Comparison of ENCODE assay signal across 8 cellular contexts in genomic region chr13:28100149-28101121, GRCh38. TPM values are rescaled to one million over a fixed set of nuclear protein-coding genes. Genes with fewer than 3 reads are reported as not detected.
A peak's percentile ranks its signal among the peaks of the same experiment; 100 is the strongest.
DNase-seq lines count a peak whose midpoint lies in the region; ATAC-seq and TF ChIP-seq lines count a peak whose summit lies in the region.

Gene FLT3, minus strand, starts transcription at chr13:28100576. Its CDS starts 66 bp downstream, at chr13:28100510.

- peak within 1 kb of the TSS; percentile 48 for H3K4me2 ChIP-seq in osteoblast (ENCODE audit: insufficient read depth, low read length)

- H3K9me3 Mint-ChIP-seq in CD8-positive, alpha-beta memory T cell: peaks cover 0 to 4% (median 0%) of the 10 kb centered on the region in 5 donors

- ATAC-seq in gastroesophageal sphincter (no peak), GM18867 (IDR thresholded peaks at IDR 0.05; ENCODE audit: unreplicated experiment) (no peak)

- H3K4me3 ChIP-seq in CD8-positive, alpha-beta memory T cell (ENCODE audit: low read length): no peak within 1 kb of the TSS
- H3K4me3 ChIP-seq in NB4 (ENCODE audit: low read depth, low read length): peak within 1 kb of the TSS; percentile 53
- peak within 1 kb of the TSS; percentile 1 to 49 for H3K4me3 ChIP-seq in gastroesophageal sphincter
- H3K4me3 ChIP-seq in osteoblast (ENCODE audit: insufficient read depth, low read length): peak within 1 kb of the TSS; percentile 16

- no peaks in the 10 kb centered on the region for H4K20me1 ChIP-seq in osteoblast (ENCODE audit: insufficient read depth, low read length)

- 3% methylated on average over 7 of the region's 106 CpGs; no CpG with 5 or more reads in 1 of the 2 donors for WGBS in gastroesophageal sphincter (ENCODE audit: low coverage in 1 of 2), 2 donors

- no peaks in the 10 kb centered on the region for H3K36me3 ChIP-seq in CD8-positive, alpha-beta memory T cell (ENCODE audit: insufficient read depth, low read length)
- no peaks in the 10 kb centered on the region for H3K36me3 ChIP-seq in gastroesophageal sphincter
- H3K36me3 ChIP-seq in osteoblast (ENCODE audit: insufficient read depth, low read length): no peaks in the 10 kb centered on the region

- H3K27me3 ChIP-seq in CD8-positive, alpha-beta memory T cell (ENCODE audit: insufficient read depth, low read length, poor library complexity, severe bottlenecking): peaks cover 25% of the 10 kb centered on the region
- H3K27me3 ChIP-seq in gastroesophageal sphincter: peaks cover 88% of the 10 kb centered on the region
- H3K27me3 ChIP-seq in osteoblast (ENCODE audit: insufficient read depth, low read length): peaks cover 57% of the 10 kb centered on the region

- no peak for TF ChIP-seq CTCF in GM20000 (IDR thresholded peaks at IDR 0.05; ENCODE audit: extremely low read depth, missing control alignments)
- TF ChIP-seq CTCF in NB4 (IDR thresholded peaks at IDR 0.05; ENCODE audit: low read depth, low read length): no peak
- no peak for TF ChIP-seq CTCF in gastroesophageal sphincter (IDR thresholded peaks at IDR 0.05)
- no peak for TF ChIP-seq CTCF in osteoblast (IDR thresholded peaks at IDR 0.05; ENCODE audit: extremely low read depth, low read depth, low read length)

- H3K79me2 ChIP-seq in osteoblast (ENCODE audit: insufficient read depth, low read length): no peaks in the 10 kb centered on the region

- CTCF ChIA-PET in CD8-positive, alpha-beta memory T cell (lab: Charles Lee): no interaction called here

- H3K4me3 Mint-ChIP-seq in CD8-positive, alpha-beta memory T cell: peak within 1 kb of the TSS; percentile 62 to 86 (median 70)

- H3K9me3 ChIP-seq in CD8-positive, alpha-beta memory T cell (ENCODE audit: low read length): no peaks in the 10 kb centered on the region
- H3K9me3 ChIP-seq in gastroesophageal sphincter (peaks cover 0 to 8% (median 0%) of the 10 kb centered on the region in 3 donors), osteoblast (ENCODE audit: low read depth, low read length) (no peaks in the 10 kb centered on the region)

- peaks cover 7% of the 10 kb centered on the region for H3K4me1 ChIP-seq in CD8-positive, alpha-beta memory T cell (ENCODE audit: insufficient read depth, low read length)
- H3K4me1 ChIP-seq in gastroesophageal sphincter (peaks cover 0 to 17% (median 10%) of the 10 kb centered on the region in 3 donors), osteoblast (ENCODE audit: insufficient read depth, low read length) (no peaks in the 10 kb centered on the region)

- H3K27me3 Mint-ChIP-seq in CD8-positive, alpha-beta memory T cell: peaks cover 45 to 67% of the 10 kb centered on the region in 2 donors

- no peak within 1 kb of the TSS for H3K27ac ChIP-seq in CD8-positive, alpha-beta memory T cell (ENCODE audit: low read depth, low read length)
- H3K27ac ChIP-seq in gastroesophageal sphincter: peak within 1 kb of the TSS in 1 of 4 donors; percentile 25
- no peak within 1 kb of the TSS for H3K27ac ChIP-seq in osteoblast (ENCODE audit: low read depth, low read length)

- no peaks in the 10 kb centered on the region for H3K36me3 Mint-ChIP-seq in CD8-positive, alpha-beta memory T cell

- H2AFZ ChIP-seq in osteoblast (ENCODE audit: low read length): no peak within 1 kb of the TSS

- peaks cover 4 to 11% (median 7%) of the 10 kb centered on the region in 3 donors for H3K4me1 Mint-ChIP-seq in CD8-positive, alpha-beta memory T cell

- POLR2A ChIA-PET in CD8-positive, alpha-beta memory T cell (lab: Charles Lee): no interaction called here

- no peak for TF ChIP-seq EP300 in gastroesophageal sphincter (IDR thresholded peaks at IDR 0.05)

- peak within 1 kb of the TSS in 3 of 8 donors; percentile 26 to 58 (median 43) for H3K27ac Mint-ChIP-seq in CD8-positive, alpha-beta memory T cell

- TF ChIP-seq POLR2A in NB4 (IDR thresholded peaks at IDR 0.05; ENCODE audit: extremely low read depth, insufficient read length) (peak; percentile 66), gastroesophageal sphincter (IDR thresholded peaks at IDR 0.05) (no peak)

- DNase-seq in CD8-positive, alpha-beta memory T cell: peak in 4 of 5 donors; percentile 2 to 19 (median 10)
- DNase-seq in GM20000 (ENCODE audit: low spot score) (peak; percentile 80), NB4 (ENCODE audit: low read depth) (peak; percentile 99), osteoblast (ENCODE audit: insufficient read length, low spot score, missing footprints) (peak; percentile 81), HuH-7 (ENCODE audit: low spot score) (no peak)
- DNase-seq in activated T-cell treated with anti-CD3 and anti-CD28 coated beads, Interleukin-2, amount 50 U/mL, for 1 hour: peak; percentile 33

RNA-seq across cellular contexts. Expression of gene FLT3, which starts in this region (rescaled TPM):
- total RNA-seq in CD8-positive, alpha-beta memory T cell: under 1 TPM in 1 of 2 experiments, not detected in 1; 0.07 TPM
- polyA plus RNA-seq in CD8-positive, alpha-beta memory T cell: not detected
- total RNA-seq in gastroesophageal sphincter (1 to 10 TPM in 1 of 4 donors, under 1 TPM in 3; 0.46 to 1.1 (median 0.62) TPM), osteoblast (not detected in 2 replicates)

Comparison
In these comparisons a context has a peak if more than half of its experiments do, and no peak if none do; other contexts are left out.
1. Peak in DNase-seq in CD8-positive, alpha-beta memory T cell; RNA of the gene not detected or under 1 TPM.
2. Peak in DNase-seq, H3K4me3 ChIP-seq and H3K4me2 ChIP-seq in osteoblast; RNA of the gene not detected or under 1 TPM.